Comparison of ENCODE assay signal across 19 cellular contexts in the genomic region with DNA sequence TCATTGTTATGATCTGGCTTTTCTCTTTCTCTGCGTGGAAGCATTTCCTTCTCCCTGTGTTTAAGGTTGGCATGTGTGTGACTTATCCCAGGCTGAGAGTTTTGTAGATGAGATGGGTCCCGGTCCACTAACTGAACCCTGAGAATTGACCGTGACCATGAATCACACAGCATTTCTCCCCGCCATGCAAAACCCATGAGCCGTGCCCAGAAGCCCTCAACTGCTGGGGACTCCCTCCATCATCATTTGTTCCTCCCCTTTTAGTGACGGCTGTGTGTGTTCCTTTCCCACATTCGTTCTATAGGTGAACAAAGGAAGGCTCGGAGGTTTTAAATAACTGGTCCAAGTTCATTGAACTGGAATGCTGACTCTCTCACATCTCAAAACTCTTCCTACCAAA. TPM values are rescaled to one million over a fixed set of nuclear protein-coding genes. Genes with fewer than 3 reads are reported as not detected.
DNase-seq lines count a peak whose midpoint lies in the region; TF ChIP-seq lines count a peak whose summit lies in the region.
"Had no signal": no experiment of that assay in that cellular context is flagged by ENCODE, and none has a peak within 500 bp of the region (broad histone marks: within the 10 kb centered on the region; RNA-seq: fewer than 3 reads in every experiment).

No MANE protein-coding gene starts in this region.

- H3K9ac ChIP-seq in muscle layer of colon (ENCODE audit: low read length) (no peak overlapping the region), Karpas-422 (ENCODE audit: low read length) (no peak overlapping the region), trophoblast cell (ENCODE audit: low read length) (no peak overlapping the region)

- H4K12ac ChIP-seq in trophoblast cell (ENCODE audit: low read depth, low read length): no peak overlapping the region

- no peaks in the 10 kb centered on the region for H3K79me1 ChIP-seq in trophoblast cell (ENCODE audit: low read length)

- H3K4me1 ChIP-seq in muscle layer of colon (ENCODE audit: insufficient read depth, low read length) (peaks cover 30% of the 10 kb centered on the region), Karpas-422 (ENCODE audit: low read length) (no peaks in the 10 kb centered on the region), trophoblast cell (ENCODE audit: control insufficient read depth in 1 of 2, insufficient read depth in 2 of 2, low read length in 2 of 2) (peaks cover 0 to 3% of the 10 kb centered on the region in 2 experiments)

- no peak for TF ChIP-seq CTCF in HL-60 (IDR thresholded peaks at IDR 0.05; ENCODE audit: insufficient read depth, low read length)
- no peak for TF ChIP-seq CTCF in epithelial cell of proximal tubule (conservative IDR thresholded peaks at IDR 0.05; ENCODE audit: low read depth, low read length)

- H3K27ac ChIP-seq in HL-60 (replicated peaks) (peak overlapping the region; percentile 32; the same call in 1 of the 2 replicates), muscle layer of colon (ENCODE audit: low read depth, low read length) (peak overlapping the region; percentile 66), temporal lobe (ENCODE audit: low read depth, low read length) (peak overlapping the region; percentile 54), Karpas-422 (ENCODE audit: low read length) (no peak overlapping the region), trophoblast cell (ENCODE audit: low read depth, low read length) (no peak overlapping the region)
- H3K27ac ChIP-seq: WERI-Rb-1 had no signal

- H2AFZ ChIP-seq in Karpas-422 (ENCODE audit: low read length) (no peak overlapping the region), trophoblast cell (ENCODE audit: insufficient read depth, low read length, poor library complexity) (no peak overlapping the region)

- H2BK12ac ChIP-seq in trophoblast cell (ENCODE audit: low read length): no peak overlapping the region

- H3K4me2 ChIP-seq in Karpas-422 (ENCODE audit: low read depth, low read length, poor library complexity, severe bottlenecking) (no peak overlapping the region), trophoblast cell (ENCODE audit: low read length) (no peak overlapping the region)

- H3K9me3 ChIP-seq in muscle layer of colon (ENCODE audit: low read length): no peaks in the 10 kb centered on the region
- H3K9me3 ChIP-seq in Karpas-422 (ENCODE audit: low read length): no peaks in the 10 kb centered on the region
- H3K9me3 ChIP-seq in trophoblast cell (ENCODE audit: insufficient read depth, low read depth, low read length): no peaks in the 10 kb centered on the region

- H3K14ac ChIP-seq in trophoblast cell (ENCODE audit: low read length): no peak overlapping the region

- H4K8ac ChIP-seq in trophoblast cell (ENCODE audit: low read depth, low read length): no peak overlapping the region

- H3K79me2 ChIP-seq in Karpas-422 (ENCODE audit: low read length) (no peaks in the 10 kb centered on the region), trophoblast cell (ENCODE audit: control insufficient read depth, insufficient read depth, low read length, poor library complexity) (no peaks in the 10 kb centered on the region)

- no peak overlapping the region for H4K91ac ChIP-seq in trophoblast cell (ENCODE audit: low read depth, low read length)

- H3K9me2 ChIP-seq in Karpas-422 (replicated peaks; ENCODE audit: insufficient read depth, low read length): no peaks in the 10 kb centered on the region

- H3K36me3 ChIP-seq in muscle layer of colon (ENCODE audit: insufficient read depth, low read length): no peaks in the 10 kb centered on the region
- no peaks in the 10 kb centered on the region for H3K36me3 ChIP-seq in Karpas-422 (ENCODE audit: insufficient read depth, low read length)
- peaks cover 7 to 20% of the 10 kb centered on the region in 2 experiments for H3K36me3 ChIP-seq in trophoblast cell (ENCODE audit: control insufficient read depth in 1 of 2, insufficient read depth in 2 of 2, low read length in 2 of 2)
- H3K36me3 ChIP-seq: WERI-Rb-1 had no signal

- H3K23ac ChIP-seq in trophoblast cell (ENCODE audit: low read length): no peak overlapping the region

- H3K27me3 ChIP-seq in HL-60 (ENCODE audit: insufficient read depth, poor library complexity, severe bottlenecking) (no peaks in the 10 kb centered on the region), muscle layer of colon (ENCODE audit: control insufficient read depth in 1 of 2, insufficient read depth in 2 of 2, low read length in 2 of 2) (no peaks in the 10 kb centered on the region), Karpas-422 (ENCODE audit: low read length) (no peaks in the 10 kb centered on the region), trophoblast cell (ENCODE audit: insufficient read depth, low read length) (no peaks in the 10 kb centered on the region)

- no peak overlapping the region for H2BK120ac ChIP-seq in trophoblast cell (ENCODE audit: insufficient read depth, low read length, poor library complexity)

- H3K4me3 ChIP-seq in HL-60 (replicated peaks; ENCODE audit: insufficient read depth, low read length) (no peak overlapping the region), epithelial cell of proximal tubule (ENCODE audit: low read depth, low read length) (no peak overlapping the region), muscle layer of colon (ENCODE audit: low read depth in 1 of 2, low read length in 2 of 2) (no peak overlapping the region), Karpas-422 (ENCODE audit: low read length) (no peak overlapping the region), trophoblast cell (ENCODE audit: low read depth, low read length) (no peak overlapping the region)
- H3K4me3 ChIP-seq: K562 had no signal

- no peak overlapping the region for H2AK5ac ChIP-seq in trophoblast cell (ENCODE audit: low read length)

- H3K18ac ChIP-seq in trophoblast cell (ENCODE audit: low read length): no peak overlapping the region

- no peak overlapping the region for H3K4ac ChIP-seq in trophoblast cell (ENCODE audit: low read depth, low read length)

- H2BK5ac ChIP-seq in trophoblast cell (ENCODE audit: low read depth, low read length, poor library complexity): no peak overlapping the region

- WGBS in trophoblast cell (ENCODE audit: extremely low coverage, insufficient coverage, insufficient read length): no CpG with 5 or more reads among the region's 8 CpGs

- H4K20me1 ChIP-seq in Karpas-422 (ENCODE audit: insufficient read depth, low read depth, low read length): no peaks in the 10 kb centered on the region

- DNase-seq in HL-60 (ENCODE audit: low read depth in 1 of 2, low spot score in 1 of 2): no peak
- DNase-seq in epithelial cell of proximal tubule (ENCODE audit: low read depth): peak; percentile 64
- DNase-seq in activated effector memory CD4-positive, alpha-beta T cell treated with anti-CD3 and anti-CD28 coated beads, Interleukin-2, amount 50 U/mL, for 16 hours: no peak
- no peak for DNase-seq in Karpas-422
- no peak for DNase-seq in trophoblast cell
- no peak for DNase-seq in Kasumi-1 (lab: John Stamatoyannopoulos, UW)
- DNase-seq: activated CD8-positive, alpha-beta memory T cell treated with anti-CD3 and anti-CD28 coated beads, Interleukin-2, amount 10 ng/mL, durations not matched to agents 7 days and 5 days; activated naive CD4-positive, alpha-beta T cell treated with anti-CD3 and anti-CD28 coated beads, Interleukin-2, amount 50 U/mL, for 16 hours; midbrain; NCI-H1417 treated with DMSO at 0.1 percent for 48 hours; NCI-H510A; PC-3; retina; stimulated activated CD4-positive, alpha-beta T cell treated with anti-CD3 and anti-CD28 coated beads, Interleukin-4, amount 100 ng/mL, for 24 hours; WERI-Rb-1 had no signal

RNA-seq across cellular contexts. Expression of a gene that starts 30.1 kb away (rescaled TPM):
- total RNA-seq in epithelial cell of proximal tubule (not detected in 2 replicates), temporal lobe (under 0.01 TPM)
- not detected in 2 replicates for total RNA-seq in Karpas-422 (2014; rRNA removed; shearing (Covaris generic); ENCODE audit: low replicate concordance)
- 1.1 and 1.4 TPM in 2 replicates for polyA plus RNA-seq in trophoblast cell (2013)
- total RNA-seq: activated CD8-positive, alpha-beta memory T cell treated with anti-CD3 and anti-CD28 coated beads, Interleukin-2, amount 10 ng/mL, durations not matched to agents 7 days and 5 days had no signal
- polyA plus RNA-seq: H1 had no signal

RNA-seq across cellular contexts. Expression of a gene that starts 58.1 kb away (rescaled TPM):
- total RNA-seq in epithelial cell of proximal tubule: 137 and 169 TPM in 2 replicates
- total RNA-seq in temporal lobe: 99.6 TPM
- 138 and 162 TPM in 2 replicates for total RNA-seq in Karpas-422 (2014; rRNA removed; shearing (Covaris generic); ENCODE audit: low replicate concordance)
- 181 and 185 TPM in 2 replicates for polyA plus RNA-seq in trophoblast cell (2013)

Comparison
In these comparisons a context has a peak if more than half of its experiments do, and no peak if none do; other contexts are left out.
1. H3K27ac ChIP-seq: peak in HL-60 (single experiment), muscle layer of colon (single experiment) and temporal lobe (single experiment); none in Karpas-422 (single experiment) and trophoblast cell (single experiment).